In genomic region chr14:77120771-77121743, GRCh38 we compare ENCODE assay signal across 8 cellular contexts. TPM values are rescaled to one million over a fixed set of nuclear protein-coding genes. Genes with fewer than 3 reads are reported as not detected.
DNase-seq lines count a peak whose midpoint lies in the region; ATAC-seq, FAIRE-seq and TF ChIP-seq lines count a peak whose summit lies in the region.

No MANE protein-coding gene starts in this region.

- H3K4me1 Mint-ChIP-seq in IgD-negative memory B cell, result peaks cover 41 to 63% (median 44%) of the 10 kb centered on the region in 3 donors

- H3K36me3 ChIP-seq in cardiac muscle cell, result no peaks in the 10 kb centered on the region
- H3K36me3 ChIP-seq in suprapubic skin, result peaks cover 25% of the 10 kb centered on the region

- H3K9me3 Mint-ChIP-seq in IgD-negative memory B cell, result no peaks in the 10 kb centered on the region

- peak overlapping the region; percentile 57 to 92 (median 85) for H3K4me3 Mint-ChIP-seq in IgD-negative memory B cell

- TF ChIP-seq POLR2A in suprapubic skin (IDR thresholded peaks at IDR 0.05) (no peak), H54 (IDR thresholded peaks at IDR 0.05; ENCODE audit: low read depth, low read length) (no peak)

- FAIRE-seq in H54 (lab: Jason Lieb, UNC) (no peak), RCC 7860 (lab: Jason Lieb, UNC) (no peak)

- peak; percentile 93 for DNase-seq in GM12865 (ENCODE audit: low read depth)
- peak; percentile 34 for DNase-seq in T-helper 22 cell (ENCODE audit: low read depth)
- DNase-seq in cardiac muscle cell (ENCODE audit: low read depth in 1 of 2, low spot score in 1 of 2), result peak in 1 of 2 donors; percentile 32
- DNase-seq in suprapubic skin (ENCODE audit: low spot score in 2 of 2), result no peak
- DNase-seq in H54 (ENCODE audit: insufficient read length, low spot score), result no peak
- DNase-seq in RCC 7860 (ENCODE audit: low spot score), result no peak

- H3K27ac Mint-ChIP-seq in IgD-negative memory B cell, result peak overlapping the region; percentile 93 to 98 (median 96)

- WGBS in suprapubic skin, result 45% methylated on average over 9 of the region's 9 CpGs

- H3K27me3 Mint-ChIP-seq in IgD-negative memory B cell, result peaks cover 9% of the 10 kb centered on the region

- peaks cover 5% of the 10 kb centered on the region for H3K36me3 Mint-ChIP-seq in IgD-negative memory B cell

- H3K27ac ChIP-seq in cardiac muscle cell, result peak overlapping the region; percentile 43
- peak overlapping the region; percentile 75 for H3K27ac ChIP-seq in suprapubic skin

- H3K9me3 ChIP-seq in cardiac muscle cell (ENCODE audit: low read depth) (no peaks in the 10 kb centered on the region), suprapubic skin (no peaks in the 10 kb centered on the region)

- TF ChIP-seq EP300 in suprapubic skin (IDR thresholded peaks at IDR 0.05), result no peak

- ATAC-seq in GM21447 (IDR thresholded peaks at IDR 0.05; ENCODE audit: unreplicated experiment), result peak; percentile 92

- H3K27me3 ChIP-seq in cardiac muscle cell (peaks cover 40% of the 10 kb centered on the region), suprapubic skin (peaks cover 10% of the 10 kb centered on the region)

- TF ChIP-seq CTCF in GM12865 (IDR thresholded peaks at IDR 0.05; ENCODE audit: insufficient read depth, low read depth, low read length, missing control alignments) (no peak), cardiac muscle cell (IDR thresholded peaks at IDR 0.05; ENCODE audit: low read depth, low read length) (no peak), suprapubic skin (IDR thresholded peaks at IDR 0.05) (no peak)

- H3K4me1 ChIP-seq in cardiac muscle cell (ENCODE audit: low read depth) (peaks cover 13% of the 10 kb centered on the region), suprapubic skin (peaks cover 50% of the 10 kb centered on the region)

- H3K4me3 ChIP-seq in GM12865 (ENCODE audit: low read depth, low read length) (peak overlapping the region; percentile 27; the same call in 1 of the 2 replicates), cardiac muscle cell (no peak overlapping the region), suprapubic skin (no peak overlapping the region)

RNA-seq across cellular contexts. Expression of gene ZDHHC22, which starts 20.5 kb away (rescaled TPM):
- polyA plus RNA-seq in IgD-negative memory B cell, result not detected
- 0.12 and 0.25 TPM in 2 replicates for total RNA-seq in cardiac muscle cell
- polyA plus RNA-seq in cardiac muscle cell, result 0.10 TPM in 1 of 2 replicates, not detected in the other
- total RNA-seq in suprapubic skin, result not detected

RNA-seq across cellular contexts. Expression of gene CIPC, which starts 23.0 kb away (rescaled TPM):
- polyA plus RNA-seq in IgD-negative memory B cell (14.7 TPM), cardiac muscle cell (16.4 and 16.5 TPM in 2 replicates)
- total RNA-seq in cardiac muscle cell (31.3 and 35.3 TPM in 2 replicates), suprapubic skin (10 to 100 TPM; 47.2 to 79.0 (median 53.9) TPM)

Comparison
In these comparisons a context has a peak if more than half of its experiments do, and no peak if none do; other contexts are left out.
1. DNase-seq: peak in GM12865 (single experiment) and T-helper 22 cell (single experiment); none in suprapubic skin (0 of 2), H54 (single experiment) and RCC 7860 (single experiment).